In the genomic region with DNA sequence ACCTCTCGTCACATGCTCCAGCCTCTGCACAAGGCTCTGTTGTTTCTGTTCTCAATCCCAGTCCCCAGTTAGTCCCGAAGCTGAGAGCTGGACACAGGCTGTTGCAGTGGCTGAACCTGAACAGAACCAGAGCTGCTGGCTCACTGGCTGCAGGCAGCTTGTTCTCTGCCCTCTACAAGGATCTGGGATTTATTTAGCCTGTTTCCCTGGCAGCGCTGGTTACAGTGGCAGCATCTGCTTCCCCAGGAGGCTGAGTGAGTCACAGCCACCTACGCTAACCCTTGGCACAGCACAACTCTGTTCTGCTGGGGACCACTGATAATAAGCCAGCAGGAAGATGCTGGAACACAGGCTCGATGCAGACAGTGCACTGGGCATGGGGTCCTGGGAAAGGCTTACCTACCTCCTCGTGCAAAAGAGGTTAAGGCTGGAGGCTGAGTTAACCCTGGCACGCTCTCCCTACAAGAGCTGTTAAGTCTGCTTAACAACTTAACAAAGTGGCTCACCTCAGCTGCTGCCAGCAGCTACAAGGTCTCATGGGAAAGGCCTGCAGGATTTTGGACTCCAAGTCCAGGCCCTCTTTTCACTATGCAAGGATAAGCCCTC, we compare ENCODE assay signal across 10 cellular contexts.
DNase-seq lines count a peak whose midpoint lies in the region; ATAC-seq, FAIRE-seq and TF ChIP-seq lines count a peak whose summit lies in the region.
"Had no signal": no experiment of that assay in that cellular context is flagged by ENCODE, and none has a peak within 500 bp of the region (broad histone marks: within the 10 kb centered on the region; RNA-seq: fewer than 3 reads in every experiment).

No MANE protein-coding gene starts in this region.

- intact Hi-C loops in body of pancreas (cut with DNase I): no loop called here

- peaks cover 9% of the 10 kb centered on the region for H3K4me1 ChIP-seq in body of pancreas

- H3K9me3 ChIP-seq in body of pancreas: no peaks in the 10 kb centered on the region

- no peaks in the 10 kb centered on the region for H3K27me3 ChIP-seq in body of pancreas

- H3K4me3 ChIP-seq in body of pancreas: no peak overlapping the region

- 31 to 58% methylated on average over 6 to 7 of the region's 7 CpGs for WGBS in body of pancreas, 2 donors

- no peak for TF ChIP-seq CTCF in body of pancreas (IDR thresholded peaks at IDR 0.05)

- H3K36me3 ChIP-seq in body of pancreas (replicated peaks in 1 of 2; ENCODE audit: insufficient read depth in 1 of 2, low read depth in 2 of 2): no peaks in the 10 kb centered on the region

- DNase-seq in A172 (ENCODE audit: low spot score): peak; percentile 57
- peak; percentile 52 for DNase-seq in HPDE6-E6E7 (ENCODE audit: extremely low spot score)
- DNase-seq in body of pancreas: peak; percentile 30 to 64 (median 42)
- DNase-seq in inferior parietal cortex (ENCODE audit: extremely low spot score): peak; percentile 62
- no peak for DNase-seq in activated naive CD4-positive, alpha-beta T cell treated with Interleukin-2 at 50 U/mL for 16 hours
- DNase-seq in NAMALWA (ENCODE audit: low spot score): no peak
- no peak for DNase-seq in activated CD8-positive, alpha-beta memory T cell treated with anti-CD3 and anti-CD28 coated beads, Interleukin-2, amount 50 U/mL, for 48 hours
- DNase-seq in GM12891 (ENCODE audit: insufficient read length, low spot score): no peak
- DNase-seq: activated CD4-positive, alpha-beta memory T cell treated with anti-CD3 and anti-CD28 coated beads, Interleukin-2, amount 10 ng/mL, durations not matched to agents 7 days and 5 days; CD8-positive, alpha-beta T cell had no signal

- no peak for FAIRE-seq in GM12891 (lab: Jason Lieb, UNC)

- peak overlapping the region in 2 of 4 donors; percentile 19 to 65 for H3K27ac ChIP-seq in body of pancreas

- no peak for TF ChIP-seq POLR2A in body of pancreas (IDR thresholded peaks at IDR 0.05)
- no peak for TF ChIP-seq POLR2A in GM12891 (IDR thresholded peaks at IDR 0.05; ENCODE audit: low read depth, low read length)

- ATAC-seq in body of pancreas: peak; percentile 79
- ATAC-seq: CD8-positive, alpha-beta T cell had no signal

TF ChIP-seq in GM12891, 5 proteins besides CTCF, POLR2A, EP300 and RAD21:
- TF ChIP-seq POU2F2 (IDR thresholded peaks at IDR 0.05; ENCODE audit: low read depth, low read length) (no peak), TAF1 (IDR thresholded peaks at IDR 0.05; ENCODE audit: low read depth, low read length) (no peak), PAX5 (IDR thresholded peaks at IDR 0.05; ENCODE audit: insufficient read depth, low read length, severe bottlenecking) (no peak), SPI1 (IDR thresholded peaks at IDR 0.05; ENCODE audit: low read depth, low read length) (no peak), POLR2AphosphoS5 (IDR thresholded peaks at IDR 0.05; ENCODE audit: low read depth, low read length) (no peak)
TF ChIP-seq in GM12891: peak in this region for 0.

Comparison
In these comparisons a context has a peak if more than half of its experiments do, and no peak if none do; other contexts are left out.
1. DNase-seq: peak in A172 (single experiment), HPDE6-E6E7 (single experiment), body of pancreas (4 of 4) and inferior parietal cortex (single experiment); none in activated naive CD4-positive, alpha-beta T cell treated with Interleukin-2 at 50 U/mL for 16 hours (single experiment), NAMALWA (single experiment), activated CD8-positive, alpha-beta memory T cell treated with anti-CD3 and anti-CD28 coated beads, Interleukin-2, amount 50 U/mL, for 48 hours (single experiment) and GM12891 (single experiment).